18 cellular contexts compared by ENCODE assay signal in the genomic region with DNA sequence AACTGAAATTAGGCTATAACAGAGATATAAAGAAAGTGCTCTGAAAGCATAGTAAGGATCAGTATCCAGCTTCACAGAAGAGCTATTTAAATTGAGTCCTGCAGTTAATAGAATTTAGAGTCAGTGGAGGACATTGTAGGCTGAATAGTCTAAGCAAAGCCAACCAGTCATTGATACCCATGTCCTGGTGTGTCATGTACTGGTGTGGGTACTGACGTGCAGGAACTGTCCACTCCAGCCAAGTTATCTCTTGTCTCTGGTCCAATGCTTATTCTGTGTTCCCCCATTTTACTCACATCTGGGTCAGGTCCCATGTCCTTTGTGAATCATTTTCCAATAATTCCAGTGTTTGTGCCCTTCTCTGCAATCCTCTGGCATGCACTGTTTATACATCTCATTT.
DNase-seq lines count a peak whose midpoint lies in the region; ATAC-seq and TF ChIP-seq lines count a peak whose summit lies in the region.
"Had no signal": no experiment of that assay in that cellular context is flagged by ENCODE, and none has a peak within 500 bp of the region (broad histone marks: within the 10 kb centered on the region; RNA-seq: fewer than 3 reads in every experiment).

No MANE protein-coding gene starts in this region.

- DNase-seq in activated CD4-positive, alpha-beta T cell treated with anti-CD3 and anti-CD28 coated beads, Interleukin-2, amount 10 ng/mL, durations not matched to agents 24 days and 14 days: no peak
- DNase-seq in activated CD4-positive, alpha-beta T cell treated with anti-CD3 and anti-CD28 coated beads for 36 hours: no peak
- DNase-seq in central memory CD8-positive, alpha-beta T cell (ENCODE audit: low spot score in 2 of 2): no peak
- DNase-seq in left ventricle myocardium superior: no peak
- DNase-seq in smooth muscle cell (lab: John Stamatoyannopoulos, UW; ENCODE audit: unreplicated experiment): no peak
- no peak for DNase-seq in hippocampal formation (lab: John Stamatoyannopoulos, UW)
- DNase-seq: activated CD4-positive, CD25-positive, alpha-beta regulatory T cell; activated CD8-positive, alpha-beta memory T cell treated with anti-CD3 and anti-CD28 coated beads, Interleukin-2, amount 50 U/mL, for 48 hours; colonic mucosa; DMS53; NCI-H1092; NCI-H2171 treated with DMSO at 0.1 percent for 48 hours; RPMI8226 had no signal

- H4K20me1 ChIP-seq in smooth muscle cell (ENCODE audit: low read depth): peaks cover 26% of the 10 kb centered on the region

- CTCF ChIA-PET in activated CD4-positive, alpha-beta T cell treated with anti-CD3 and anti-CD28 coated beads for 36 hours (lab: Charles Lee): interaction anchor here (0.7 kb wide), 1 partner anchor 287 kb away, joined by 3 read pairs; no protein-coding TSS in a partner anchor

- H3K4me3 ChIP-seq in smooth muscle cell: no peak overlapping the region
- H3K4me3 ChIP-seq: colonic mucosa had no signal

- H3K9me3 ChIP-seq in smooth muscle cell (replicated peaks; ENCODE audit: low read depth): no peaks in the 10 kb centered on the region
- H3K9me3 ChIP-seq: colonic mucosa had no signal

- peaks cover 16% of the 10 kb centered on the region for H3K79me2 ChIP-seq in smooth muscle cell (ENCODE audit: low read depth)

- POLR2A ChIA-PET in activated CD4-positive, alpha-beta T cell treated with anti-CD3 and anti-CD28 coated beads for 36 hours (lab: Charles Lee): no interaction called here

- ATAC-seq in activated CD4-positive, alpha-beta T cell treated with anti-CD3 and anti-CD28 coated beads for 36 hours: no peak
- no peak for ATAC-seq in central memory CD8-positive, alpha-beta T cell (replicated peaks; ENCODE audit: extremely low read depth, poor library complexity, severe bottlenecking)
- ATAC-seq in left ventricle myocardium superior: peak; percentile 93
- no peak for ATAC-seq in HG02588 (IDR thresholded peaks at IDR 0.05; ENCODE audit: unreplicated experiment)
- ATAC-seq in HG03139 (IDR thresholded peaks at IDR 0.05; ENCODE audit: unreplicated experiment): no peak

- H3K4me1 ChIP-seq in smooth muscle cell (ENCODE audit: low read depth): peaks cover 19% of the 10 kb centered on the region
- H3K4me1 ChIP-seq: colonic mucosa had no signal

- peak overlapping the region; percentile 54 for H3K27ac ChIP-seq in smooth muscle cell (ENCODE audit: low read depth)
- H3K27ac ChIP-seq: 22Rv1, colonic mucosa had no signal

- H3K27me3 Mint-ChIP-seq in activated CD4-positive, alpha-beta T cell treated with anti-CD3 and anti-CD28 coated beads, Interleukin-2, amount 10 ng/mL, durations not matched to agents 24 days and 14 days: no peaks in the 10 kb centered on the region
- no peaks in the 10 kb centered on the region for H3K27me3 Mint-ChIP-seq in activated CD4-positive, alpha-beta T cell treated with anti-CD3 and anti-CD28 coated beads for 36 hours
- no peaks in the 10 kb centered on the region for H3K27me3 Mint-ChIP-seq in central memory CD8-positive, alpha-beta T cell

- no peak overlapping the region for H2AFZ ChIP-seq in smooth muscle cell (ENCODE audit: low read depth)

- WGBS in smooth muscle cell (ENCODE audit: low lambda C conversion rate): 76% methylated on average over 1 of the region's 1 CpG

- H3K9me3 Mint-ChIP-seq in activated CD4-positive, alpha-beta T cell treated with anti-CD3 and anti-CD28 coated beads, Interleukin-2, amount 10 ng/mL, durations not matched to agents 24 days and 14 days: no peaks in the 10 kb centered on the region
- no peaks in the 10 kb centered on the region for H3K9me3 Mint-ChIP-seq in activated CD4-positive, alpha-beta T cell treated with anti-CD3 and anti-CD28 coated beads for 36 hours (ENCODE audit: low read depth)
- no peaks in the 10 kb centered on the region for H3K9me3 Mint-ChIP-seq in central memory CD8-positive, alpha-beta T cell
- H3K9me3 Mint-ChIP-seq: CD14-positive monocyte, nephron had no signal

- H3F3A ChIP-seq in smooth muscle cell (ENCODE audit: low read depth): peaks cover 16% of the 10 kb centered on the region

- no peak overlapping the region for H3K4me2 ChIP-seq in smooth muscle cell

- H3K4me3 Mint-ChIP-seq in activated CD4-positive, alpha-beta T cell treated with anti-CD3 and anti-CD28 coated beads, Interleukin-2, amount 10 ng/mL, durations not matched to agents 24 days and 14 days: no peak overlapping the region
- H3K4me3 Mint-ChIP-seq in activated CD4-positive, alpha-beta T cell treated with anti-CD3 and anti-CD28 coated beads for 36 hours: no peak overlapping the region
- no peak overlapping the region for H3K4me3 Mint-ChIP-seq in central memory CD8-positive, alpha-beta T cell
- H3K4me3 Mint-ChIP-seq: CD14-positive monocyte, nephron had no signal

- H3K27ac Mint-ChIP-seq in activated CD4-positive, alpha-beta T cell treated with anti-CD3 and anti-CD28 coated beads, Interleukin-2, amount 10 ng/mL, durations not matched to agents 24 days and 14 days: peak overlapping the region; percentile 51
- no peak overlapping the region for H3K27ac Mint-ChIP-seq in activated CD4-positive, alpha-beta T cell treated with anti-CD3 and anti-CD28 coated beads for 36 hours
- H3K27ac Mint-ChIP-seq in central memory CD8-positive, alpha-beta T cell (ENCODE audit: low read depth): peak overlapping the region; percentile 77
- H3K27ac Mint-ChIP-seq: nephron had no signal

- H3K4me1 Mint-ChIP-seq in activated CD4-positive, alpha-beta T cell treated with anti-CD3 and anti-CD28 coated beads, Interleukin-2, amount 10 ng/mL, durations not matched to agents 24 days and 14 days: peaks cover 14% of the 10 kb centered on the region
- H3K4me1 Mint-ChIP-seq in activated CD4-positive, alpha-beta T cell treated with anti-CD3 and anti-CD28 coated beads for 36 hours: peaks cover 5% of the 10 kb centered on the region
- peaks cover 7% of the 10 kb centered on the region for H3K4me1 Mint-ChIP-seq in central memory CD8-positive, alpha-beta T cell
- H3K4me1 Mint-ChIP-seq: CD14-positive monocyte, nephron had no signal

- no peaks in the 10 kb centered on the region for H3K27me3 ChIP-seq in smooth muscle cell (ENCODE audit: low read depth)
- H3K27me3 ChIP-seq: colonic mucosa had no signal

- TF ChIP-seq CTCF in smooth muscle cell (IDR thresholded peaks at IDR 0.05; ENCODE audit: borderline replicate concordance, insufficient read depth, poor library complexity, severe bottlenecking): no peak

- H3K36me3 ChIP-seq in smooth muscle cell (ENCODE audit: low read depth): peaks cover 46% of the 10 kb centered on the region
- H3K36me3 ChIP-seq: colonic mucosa had no signal

- intact Hi-C loops in activated CD4-positive, alpha-beta T cell treated with anti-CD3 and anti-CD28 coated beads, Interleukin-2, amount 10 ng/mL, durations not matched to agents 24 days and 14 days (cut with micrococcal nuclease): no loop called here
- intact Hi-C loops in activated CD4-positive, alpha-beta T cell treated with anti-CD3 and anti-CD28 coated beads for 36 hours (cut with DNase I, micrococcal nuclease): no loop called here
- intact Hi-C loops in left ventricle myocardium superior (cut with micrococcal nuclease): loop anchor here (10.0 kb wide), 1 partner anchor 150 kb away; no protein-coding TSS in a partner anchor

- H3K36me3 Mint-ChIP-seq in activated CD4-positive, alpha-beta T cell treated with anti-CD3 and anti-CD28 coated beads, Interleukin-2, amount 10 ng/mL, durations not matched to agents 24 days and 14 days (ENCODE audit: low read depth): peaks cover 70% of the 10 kb centered on the region
- H3K36me3 Mint-ChIP-seq in activated CD4-positive, alpha-beta T cell treated with anti-CD3 and anti-CD28 coated beads for 36 hours (ENCODE audit: low read depth): peaks cover 67% of the 10 kb centered on the region
- peaks cover 81% of the 10 kb centered on the region for H3K36me3 Mint-ChIP-seq in central memory CD8-positive, alpha-beta T cell (ENCODE audit: insufficient read depth)

- H3K9ac ChIP-seq in smooth muscle cell (ENCODE audit: low read depth): no peak overlapping the region
